Comparison of ENCODE assay signal across 19 cellular contexts in the genomic region with DNA sequence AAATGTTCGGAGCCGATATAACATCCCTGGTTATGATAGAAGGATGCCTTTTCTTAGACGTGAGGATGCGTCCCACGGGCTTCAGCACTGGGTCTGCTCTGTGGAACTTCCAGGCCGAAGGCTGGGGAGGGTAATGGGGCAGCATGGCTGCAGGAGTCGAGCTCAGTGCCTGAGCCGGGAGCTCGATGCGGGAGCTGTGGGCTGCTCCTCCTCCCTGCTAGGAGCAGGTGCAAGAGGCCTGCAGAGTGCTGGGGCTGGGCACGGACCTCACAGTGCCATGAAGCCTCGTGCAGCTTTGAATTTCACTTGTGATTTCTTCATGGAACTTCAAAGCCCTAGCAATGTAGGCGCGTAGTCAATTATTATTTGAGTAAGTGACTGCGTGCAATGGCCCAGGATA. TPM values are rescaled to one million over a fixed set of nuclear protein-coding genes. Genes with fewer than 3 reads are reported as not detected.
DNase-seq lines count a peak whose midpoint lies in the region; ATAC-seq and TF ChIP-seq lines count a peak whose summit lies in the region.
"Had no signal": no experiment of that assay in that cellular context is flagged by ENCODE, and none has a peak within 500 bp of the region (broad histone marks: within the 10 kb centered on the region; RNA-seq: fewer than 3 reads in every experiment).

No MANE protein-coding gene starts in this region.

- DNase-seq in heart left ventricle (no peak), left ventricle myocardium superior (no peak), right cardiac atrium (no peak), left cardiac atrium (no peak), posterior vena cava (ENCODE audit: low spot score) (peak; percentile 54), nucleus accumbens (lab: John Stamatoyannopoulos, UW) (no peak), NCI-H526 treated with DMSO at 0.1 percent for 48 hours (lab: John Stamatoyannopoulos, UW) (no peak)
- DNase-seq: AML-193; CD4-positive, CD25-positive, alpha-beta regulatory T cell; CD8-positive, alpha-beta memory T cell; COR-L47; DMS 273 treated with DMSO at 0.1 percent for 48 hours; DMS53; DND-41; EL had no signal

- peaks cover 0 to 4% (median 0%) of the 10 kb centered on the region in 9 donors for H3K36me3 ChIP-seq in heart left ventricle
- H3K36me3 ChIP-seq: HAP-1 had no signal

- H3K9me3 ChIP-seq in heart left ventricle = no peaks in the 10 kb centered on the region
- H3K9me3 ChIP-seq in right cardiac atrium (ENCODE audit: control insufficient read depth, low read length) = no peaks in the 10 kb centered on the region
- H3K9me3 ChIP-seq: A549, HAP-1 had no signal

- 72 to 76% (median 74%) methylated on average over 13 to 15 of the region's 15 CpGs for WGBS in heart left ventricle, 4 donors
- WGBS in right cardiac atrium = 84% methylated on average over 15 of the region's 15 CpGs

- no peak for ATAC-seq in heart left ventricle
- no peak for ATAC-seq in left ventricle myocardium superior
- ATAC-seq in right cardiac atrium = no peak
- ATAC-seq in left cardiac atrium = no peak
- ATAC-seq in HG02763 (IDR thresholded peaks at IDR 0.05; ENCODE audit: unreplicated experiment) = no peak
- ATAC-seq: A549 had no signal

- no peak for TF ChIP-seq CTCF in heart left ventricle (IDR thresholded peaks at IDR 0.05)

- intact Hi-C loops in heart left ventricle (cut with DNase I) = no loop called here
- intact Hi-C loops in left ventricle myocardium superior (cut with micrococcal nuclease) = no loop called here
- intact Hi-C loops in right cardiac atrium (cut with DNase I) = no loop called here
- intact Hi-C loops in left cardiac atrium (cut with DNase I) = no loop called here
- intact Hi-C loops in posterior vena cava (cut with DNase I) = no loop called here

- H3K27ac ChIP-seq in heart left ventricle (peak overlapping the region in 11 of 12 donors; percentile 58 to 97 (median 84)), right cardiac atrium (ENCODE audit: low read length) (peak overlapping the region; percentile 26)
- H3K27ac ChIP-seq: 22Rv1, A549 had no signal

- H3K4me3 ChIP-seq in heart left ventricle (no peak overlapping the region), right cardiac atrium (ENCODE audit: low read length) (no peak overlapping the region)
- H3K4me3 ChIP-seq: A549, HAP-1 had no signal

- no peak for TF ChIP-seq POLR2A in heart left ventricle (IDR thresholded peaks at IDR 0.05)

- peaks cover 0 to 17% (median 0%) of the 10 kb centered on the region in 9 donors for H3K27me3 ChIP-seq in heart left ventricle
- no peaks in the 10 kb centered on the region for H3K27me3 ChIP-seq in right cardiac atrium (ENCODE audit: control insufficient read depth, insufficient read depth)

- H3K4me1 ChIP-seq in heart left ventricle (peaks cover 0 to 94% (median 31%) of the 10 kb centered on the region in 12 donors), right cardiac atrium (ENCODE audit: control insufficient read depth, insufficient read depth, low read length) (peaks cover 5% of the 10 kb centered on the region)
- H3K4me1 ChIP-seq: A549, HAP-1 had no signal

RNA-seq across cellular contexts. Expression of a gene that starts 6.0 kb away (rescaled TPM):
- 100 to 1,000 TPM in 4 of 9 donors, 10 to 100 TPM in 5; 56.3 to 183 (median 92.2) TPM for total RNA-seq in heart left ventricle
- 100 to 1,000 TPM in 1 of 2 donors, 10 to 100 TPM in 1; 44.1 to 338 TPM for polyA plus RNA-seq in heart left ventricle
- 298 TPM for total RNA-seq in left ventricle myocardium superior
- 100 to 1,000 TPM in 2 of 4 donors, 10 to 100 TPM in 2; 64.7 to 266 (median 108) TPM for total RNA-seq in right cardiac atrium
- polyA plus RNA-seq in right cardiac atrium = 307 TPM
- total RNA-seq in left cardiac atrium = 100 to 1,000 TPM in 1 of 2 donors, 10 to 100 TPM in 1; 98.8 to 200 TPM
- total RNA-seq in posterior vena cava = 1 to 10 TPM; 2.3 to 2.8 TPM

RNA-seq across cellular contexts. Expression of a gene that starts 33.3 kb away (rescaled TPM):
- total RNA-seq in heart left ventricle = 1 to 10 TPM; 2.0 to 7.2 (median 3.4) TPM
- 1 to 10 TPM; 2.6 to 2.8 TPM for polyA plus RNA-seq in heart left ventricle
- total RNA-seq in left ventricle myocardium superior = 2.6 TPM
- 1 to 10 TPM; 2.0 to 4.5 (median 2.2) TPM for total RNA-seq in right cardiac atrium
- 3.2 TPM for polyA plus RNA-seq in right cardiac atrium
- 1 to 10 TPM; 3.3 to 5.1 TPM for total RNA-seq in left cardiac atrium
- total RNA-seq in posterior vena cava = 1 to 10 TPM; 5.9 to 8.1 TPM

RNA-seq across cellular contexts. Expression of a gene that starts 38.8 kb away (rescaled TPM):
- total RNA-seq in heart left ventricle (10 to 100 TPM; 15.8 to 27.3 (median 22.0) TPM), left ventricle myocardium superior (20.6 TPM), right cardiac atrium (10 to 100 TPM; 19.5 to 23.5 (median 23.3) TPM), left cardiac atrium (10 to 100 TPM; 21.6 to 22.5 TPM), posterior vena cava (10 to 100 TPM; 25.5 to 28.5 TPM)
- polyA plus RNA-seq in heart left ventricle (10 to 100 TPM; 11.7 to 21.9 TPM), right cardiac atrium (17.4 TPM)

Comparison
In these comparisons a context has a peak if more than half of its experiments do, and no peak if none do; other contexts are left out.
1. RNA of a gene that starts 6.0 kb away (total RNA-seq): 298 TPM in left ventricle myocardium superior (single experiment), 98.8 to 200 TPM in left cardiac atrium, 64.7 to 266 TPM in right cardiac atrium and 56.3 to 183 TPM in heart left ventricle; 2.3 to 2.8 TPM in posterior vena cava; every median in the first group is over 10 times any median in the second.